ENCODE assay signal across 34 cellular contexts in genomic region chr1:47252369-47252768, GRCh38. TPM values are rescaled to one million over a fixed set of nuclear protein-coding genes. Genes with fewer than 3 reads are reported as not detected.
"Had no signal": no experiment of that assay in that cellular context is flagged by ENCODE, and none has a peak within 500 bp of the region (broad histone marks: within the 10 kb centered on the region; RNA-seq: fewer than 3 reads in every experiment).

No MANE protein-coding gene starts in this region.

- FAIRE-seq: bronchial epithelial cell had no signal

- H3K36me3 ChIP-seq: ascending aorta, esophagus squamous epithelium, gastrocnemius medialis, heart left ventricle had no signal

- H3K27me3 Mint-ChIP-seq: activated CD4-positive, alpha-beta memory T cell treated with anti-CD3 and anti-CD28 coated beads, Interleukin-2, amount 10 ng/mL, durations not matched to agents 7 days and 5 days; activated CD4-positive, alpha-beta T cell treated with anti-CD3 and anti-CD28 coated beads, Interleukin-2, amount 10 ng/mL, durations not matched to agents 7 days and 5 days; activated naive CD4-positive, alpha-beta T cell treated with anti-CD3 and anti-CD28 coated beads, Interleukin-2, amount 10 ng/mL, durations not matched to agents 7 days and 5 days; activated naive CD8-positive, alpha-beta T cell treated with anti-CD3 and anti-CD28 coated beads, Interleukin-2, amount 10 ng/mL, durations not matched to agents 7 days and 5 days; activated T-cell treated with anti-CD3 and anti-CD28 coated beads, Interleukin-2, amount 50 U/mL, for 24 hours; central memory CD8-positive, alpha-beta T cell; dendritic cell treated with granulocyte-macrophage colony-stimulating factor and Interleukin-4, amounts not matched to agents 40 ng/mL and 50 ng/mL, for 4 days had no signal

- H3K9me3 ChIP-seq: ascending aorta, esophagus squamous epithelium, gastrocnemius medialis, heart left ventricle had no signal

- H3K4me3 Mint-ChIP-seq: activated CD4-positive, alpha-beta memory T cell treated with anti-CD3 and anti-CD28 coated beads, Interleukin-2, amount 10 ng/mL, durations not matched to agents 7 days and 5 days; activated CD4-positive, alpha-beta T cell treated with anti-CD3 and anti-CD28 coated beads, Interleukin-2, amount 10 ng/mL, durations not matched to agents 7 days and 5 days; activated naive CD4-positive, alpha-beta T cell treated with anti-CD3 and anti-CD28 coated beads, Interleukin-2, amount 10 ng/mL, durations not matched to agents 7 days and 5 days; activated naive CD8-positive, alpha-beta T cell treated with anti-CD3 and anti-CD28 coated beads, Interleukin-2, amount 10 ng/mL, durations not matched to agents 7 days and 5 days; activated T-cell treated with anti-CD3 and anti-CD28 coated beads, Interleukin-2, amount 50 U/mL, for 24 hours; activated T-cell treated with anti-CD3 and anti-CD28 coated beads, Interleukin-2, amount 50 U/mL, for 72 hours; central memory CD8-positive, alpha-beta T cell; dendritic cell treated with granulocyte-macrophage colony-stimulating factor and Interleukin-4, amounts not matched to agents 40 ng/mL and 50 ng/mL, for 4 days; endodermal cell; WTC11 had no signal

- H3K27ac Mint-ChIP-seq: activated CD4-positive, alpha-beta memory T cell treated with anti-CD3 and anti-CD28 coated beads, Interleukin-2, amount 10 ng/mL, durations not matched to agents 7 days and 5 days; activated CD4-positive, alpha-beta T cell treated with anti-CD3 and anti-CD28 coated beads, Interleukin-2, amount 10 ng/mL, durations not matched to agents 7 days and 5 days; activated naive CD4-positive, alpha-beta T cell treated with anti-CD3 and anti-CD28 coated beads, Interleukin-2, amount 10 ng/mL, durations not matched to agents 7 days and 5 days; activated naive CD4-positive, alpha-beta T cell treated with anti-CD3 and anti-CD28 coated beads, Interleukin-2, amount 50 U/mL, for 72 hours; activated naive CD8-positive, alpha-beta T cell treated with anti-CD3 and anti-CD28 coated beads, Interleukin-2, amount 10 ng/mL, durations not matched to agents 7 days and 5 days; activated T-cell treated with anti-CD3 and anti-CD28 coated beads, Interleukin-2, amount 50 U/mL, for 24 hours; activated T-cell treated with anti-CD3 and anti-CD28 coated beads, Interleukin-2, amount 50 U/mL, for 72 hours; dendritic cell treated with granulocyte-macrophage colony-stimulating factor and Interleukin-4, amounts not matched to agents 40 ng/mL and 50 ng/mL, for 4 days; endodermal cell; WTC11 had no signal

- H3K27me3 ChIP-seq: ascending aorta, brain microvascular endothelial cell, dorsolateral prefrontal cortex, esophagus squamous epithelium, foreskin keratinocyte, gastrocnemius medialis, heart left ventricle had no signal

- H3K27ac ChIP-seq: ascending aorta, brain microvascular endothelial cell, coronary artery, dorsolateral prefrontal cortex, epithelial cell of prostate, esophagus squamous epithelium, foreskin keratinocyte, gastrocnemius medialis, heart left ventricle, VCaP had no signal

- H3K4me3 ChIP-seq: ascending aorta, coronary artery, dorsolateral prefrontal cortex, esophagus squamous epithelium, gastrocnemius medialis, heart left ventricle had no signal

- H3K4me1 ChIP-seq: ascending aorta, esophagus squamous epithelium, foreskin keratinocyte, gastrocnemius medialis, heart left ventricle had no signal

- ATAC-seq: activated naive CD4-positive, alpha-beta T cell treated with anti-CD3 and anti-CD28 coated beads, Interleukin-2, amount 50 U/mL, for 72 hours; activated T-cell treated with anti-CD3 and anti-CD28 coated beads, Interleukin-2, amount 50 U/mL, for 72 hours; foreskin keratinocyte; gastrocnemius medialis; heart left ventricle; WTC11 had no signal

- H3K4me1 Mint-ChIP-seq: activated CD4-positive, alpha-beta memory T cell treated with anti-CD3 and anti-CD28 coated beads, Interleukin-2, amount 10 ng/mL, durations not matched to agents 7 days and 5 days; activated CD4-positive, alpha-beta T cell treated with anti-CD3 and anti-CD28 coated beads, Interleukin-2, amount 10 ng/mL, durations not matched to agents 7 days and 5 days; activated naive CD4-positive, alpha-beta T cell treated with anti-CD3 and anti-CD28 coated beads, Interleukin-2, amount 10 ng/mL, durations not matched to agents 7 days and 5 days; activated naive CD8-positive, alpha-beta T cell treated with anti-CD3 and anti-CD28 coated beads, Interleukin-2, amount 10 ng/mL, durations not matched to agents 7 days and 5 days; central memory CD8-positive, alpha-beta T cell; WTC11 had no signal

- H3K9me3 Mint-ChIP-seq: activated CD4-positive, alpha-beta memory T cell treated with anti-CD3 and anti-CD28 coated beads, Interleukin-2, amount 10 ng/mL, durations not matched to agents 7 days and 5 days; activated CD4-positive, alpha-beta T cell treated with anti-CD3 and anti-CD28 coated beads, Interleukin-2, amount 10 ng/mL, durations not matched to agents 7 days and 5 days; activated naive CD4-positive, alpha-beta T cell treated with anti-CD3 and anti-CD28 coated beads, Interleukin-2, amount 10 ng/mL, durations not matched to agents 7 days and 5 days; activated naive CD4-positive, alpha-beta T cell treated with anti-CD3 and anti-CD28 coated beads, Interleukin-2, amount 50 U/mL, for 72 hours; activated naive CD8-positive, alpha-beta T cell treated with anti-CD3 and anti-CD28 coated beads, Interleukin-2, amount 10 ng/mL, durations not matched to agents 7 days and 5 days; activated T-cell treated with anti-CD3 and anti-CD28 coated beads, Interleukin-2, amount 50 U/mL, for 24 hours; activated T-cell treated with anti-CD3 and anti-CD28 coated beads, Interleukin-2, amount 50 U/mL, for 72 hours; central memory CD8-positive, alpha-beta T cell; dendritic cell treated with granulocyte-macrophage colony-stimulating factor and Interleukin-4, amounts not matched to agents 40 ng/mL and 50 ng/mL, for 4 days; endodermal cell; WTC11 had no signal

- DNase-seq: activated CD4-positive, alpha-beta memory T cell treated with anti-CD3 and anti-CD28 coated beads, Interleukin-2, amount 10 ng/mL, durations not matched to agents 7 days and 5 days; activated CD4-positive, alpha-beta T cell treated with anti-CD3 and anti-CD28 coated beads for 1 hour; activated CD4-positive, alpha-beta T cell treated with anti-CD3 and anti-CD28 coated beads for 4 hours; activated CD4-positive, alpha-beta T cell treated with anti-CD3 and anti-CD28 coated beads, Interleukin-2, amount 10 ng/mL, durations not matched to agents 7 days and 5 days; activated CD4-positive, alpha-beta T cell treated with anti-CD3 and anti-CD28 coated beads, Interleukin-2, amount 50 U/mL, for 4 hours; activated CD8-positive, alpha-beta memory T cell treated with anti-CD3 and anti-CD28 coated beads, Interleukin-2, amount 50 U/mL, for 48 hours; activated gamma-delta T cell; activated naive CD4-positive, alpha-beta T cell; activated naive CD4-positive, alpha-beta T cell treated with anti-CD3 and anti-CD28 coated beads, Interleukin-2, amount 10 ng/mL, durations not matched to agents 7 days and 5 days; activated naive CD8-positive, alpha-beta T cell treated with anti-CD3 and anti-CD28 coated beads, Interleukin-2, amount 10 ng/mL, durations not matched to agents 7 days and 5 days; activated T-cell treated with anti-CD3 and anti-CD28 coated beads for 4 hours; activated T-cell treated with anti-CD3 and anti-CD28 coated beads, Interleukin-2, amount 50 U/mL, for 24 hours; activated T-cell treated with anti-CD3 and anti-CD28 coated beads, Interleukin-2, amount 50 U/mL, for 72 hours; brain microvascular endothelial cell; dorsolateral prefrontal cortex; effector memory CD4-positive, alpha-beta T cell; endodermal cell; esophagus squamous epithelium; foreskin keratinocyte; gastrocnemius medialis; glutamatergic neuron; heart left ventricle; T-helper 2 cell had no signal

RNA-seq across cellular contexts. Expression of gene TAL1, which starts 20.3 kb away (rescaled TPM):
- total RNA-seq: activated CD4-positive, alpha-beta memory T cell treated with anti-CD3 and anti-CD28 coated beads, Interleukin-2, amount 10 ng/mL, durations not matched to agents 7 days and 5 days; activated CD4-positive, alpha-beta T cell treated with anti-CD3 and anti-CD28 coated beads, Interleukin-2, amount 10 ng/mL, durations not matched to agents 7 days and 5 days; activated naive CD8-positive, alpha-beta T cell treated with anti-CD3 and anti-CD28 coated beads, Interleukin-2, amount 10 ng/mL, durations not matched to agents 7 days and 5 days; bronchial epithelial cell; fibroblast of lung; foreskin keratinocyte; T-helper 1 cell treated with Interleukin-12 subunit alpha and Interleukin-12 subunit beta and Interleukin-4 antibody, amounts not matched to agents 30 ng/mL and 1 ng/mL, for 36 hours had no signal
- polyA plus RNA-seq: foreskin keratinocyte had no signal
